ENCODE assay signal across 21 cellular contexts in the genomic region with DNA sequence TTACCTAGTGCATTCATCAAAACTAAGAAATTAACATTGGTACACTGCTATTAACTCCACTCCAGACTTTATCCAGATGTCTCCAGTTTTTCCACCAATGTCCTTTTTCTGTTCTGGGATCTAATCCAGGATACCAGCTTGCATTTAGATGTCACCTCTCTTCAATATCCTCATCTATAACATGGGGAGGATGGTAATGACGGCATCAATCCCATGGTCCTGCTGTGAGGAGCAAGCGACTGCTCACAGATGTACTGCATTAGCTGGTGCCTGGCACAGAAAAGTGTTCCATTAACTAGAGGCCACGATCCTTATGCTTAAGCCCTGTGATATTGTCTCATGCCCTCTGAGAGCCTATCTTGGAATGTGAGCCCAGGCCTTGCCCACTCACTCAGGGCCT.
"Had no signal": no experiment of that assay in that cellular context is flagged by ENCODE, and none has a peak within 500 bp of the region (broad histone marks: within the 10 kb centered on the region; RNA-seq: fewer than 3 reads in every experiment).

No MANE protein-coding gene starts in this region.

- H3K9me3 ChIP-seq: Peyer's patch, SJCRH30 had no signal

- H3K27me3 ChIP-seq: cardiac muscle cell, MG63, Peyer's patch, SJCRH30 had no signal

- H3K36me3 ChIP-seq: cardiac muscle cell, MG63, Peyer's patch, SJCRH30 had no signal

- H3K27ac ChIP-seq: cardiac muscle cell, Peyer's patch, RWPE1, SJCRH30 had no signal

- H3K4me3 ChIP-seq: cardiac muscle cell, MG63, Peyer's patch, SJCRH30 had no signal

- DNase-seq: activated CD4-positive, alpha-beta T cell treated with anti-CD3 and anti-CD28 coated beads for 48 hours; activated CD4-positive, alpha-beta T cell treated with anti-CD3 and anti-CD28 coated beads, Interleukin-2, amount 50 U/mL, for 4 hours; activated CD4-positive, CD25-positive, alpha-beta regulatory T cell treated with anti-CD3 and anti-CD28 coated beads, Interleukin-2, amount 50 U/mL, for 72 hours; activated CD8-positive, alpha-beta memory T cell treated with anti-CD3 and anti-CD28 coated beads, Interleukin-2, amount 50 U/mL, for 48 hours; activated CD8-positive, alpha-beta T cell treated with anti-CD3 and anti-CD28 coated beads, Interleukin-2, amount 10 ng/mL, durations not matched to agents 7 days and 5 days; activated T-cell treated with anti-CD3 and anti-CD28 coated beads, Interleukin-2, amount 50 U/mL, for 1 hour; aorta; MG63; MV-4-11; NCI-H1092 treated with DMSO at 0.1 percent for 48 hours; NCI-H1417 treated with DMSO at 0.1 percent for 48 hours; NCI-H187 treated with DMSO at 0.1 percent for 48 hours; NCI-H2081 treated with DMSO at 0.1 percent for 48 hours; NCI-H345; NCI-H526; NCI-H82; Peyer's patch; Right ventricle myocardium superior; SJCRH30 had no signal
